Comparison of ENCODE assay signal across 27 cellular contexts in genomic region chr4:110208419-110208818, GRCh38.
"Had no signal": no experiment of that assay in that cellular context is flagged by ENCODE, and none has a peak within 500 bp of the region (broad histone marks: within the 10 kb centered on the region; RNA-seq: fewer than 3 reads in every experiment).

No MANE protein-coding gene starts in this region.

- H3K9ac ChIP-seq: KMS-11 had no signal

- H3K4me1 ChIP-seq: adrenal gland had no signal

- H3K9me3 ChIP-seq: adrenal gland had no signal

- H3K36me3 ChIP-seq: adrenal gland, WERI-Rb-1 had no signal

- DNase-seq: activated CD4-positive, alpha-beta memory T cell treated with anti-CD3 and anti-CD28 coated beads, Interleukin-2, amount 10 ng/mL, durations not matched to agents 7 days and 5 days; activated CD4-positive, alpha-beta T cell treated with anti-CD3 and anti-CD28 coated beads for 36 hours; activated CD4-positive, alpha-beta T cell treated with anti-CD3 and anti-CD28 coated beads, Interleukin-2, amount 50 U/mL, for 1 hour; activated naive CD4-positive, alpha-beta T cell treated with anti-CD3 and anti-CD28 coated beads, Interleukin-2, amount 50 U/mL, for 16 hours; activated naive CD8-positive, alpha-beta T cell treated with anti-CD3 and anti-CD28 coated beads, Interleukin-2, amount 10 ng/mL, durations not matched to agents 7 days and 5 days; activated T-cell treated with anti-CD3 and anti-CD28 coated beads for 4 hours; activated T-cell treated with anti-CD3 and anti-CD28 coated beads, Interleukin-2, amount 50 U/mL, for 72 hours; aorta; central memory CD4-positive, alpha-beta T cell; MM.1S; NCI-H1105; NCI-H1436; NCI-H1694 treated with DMSO at 0.1 percent for 48 hours; NCI-H2029 treated with DMSO at 0.1 percent for 48 hours; NCI-H446; NCI-H524; PC-3; RPMI8226; T-cell; T-helper 2 cell; T1000; WERI-Rb-1 had no signal

- H3K4me2 ChIP-seq: KMS-11 had no signal

- H3K27ac ChIP-seq: adrenal gland, KMS-11, SK-N-MC, WERI-Rb-1 had no signal

- FAIRE-seq: bronchial epithelial cell had no signal

- ATAC-seq: activated CD4-positive, alpha-beta T cell treated with anti-CD3 and anti-CD28 coated beads for 36 hours; activated T-cell treated with anti-CD3 and anti-CD28 coated beads, Interleukin-2, amount 50 U/mL, for 72 hours; PC-3; Right ventricle myocardium inferior; T-cell had no signal

- H3K4me3 ChIP-seq: adrenal gland, SK-N-MC had no signal

- H3K27me3 ChIP-seq: adrenal gland had no signal
